10 cellular contexts compared by ENCODE assay signal in the genomic region with DNA sequence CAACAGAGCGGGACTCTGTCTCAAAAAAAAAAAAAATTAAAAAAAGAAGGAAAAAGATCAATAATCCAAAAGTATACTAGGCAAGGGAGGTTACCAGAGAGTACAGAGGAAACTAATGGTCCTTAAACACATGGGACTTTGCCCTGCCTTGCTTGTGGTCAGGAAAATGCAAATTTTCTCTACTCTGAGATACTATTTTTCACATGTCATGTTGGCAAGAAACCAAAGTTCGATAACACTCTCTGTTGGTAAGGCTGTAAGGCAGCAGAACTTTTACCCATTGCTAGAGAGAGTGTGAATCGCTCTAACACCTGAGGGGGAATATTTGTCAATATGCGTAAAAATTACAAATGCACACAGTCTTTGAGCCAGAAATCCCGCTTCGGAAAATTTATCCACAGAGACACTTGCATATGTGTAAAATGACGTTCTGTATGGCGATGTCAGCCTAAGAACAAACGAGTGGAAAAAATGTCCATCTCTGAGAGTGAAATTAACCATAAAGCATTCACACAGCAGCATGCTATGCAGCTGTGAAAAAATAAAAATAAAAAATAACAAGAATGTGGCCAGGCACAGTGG. TPM values are rescaled to one million over a fixed set of nuclear protein-coding genes. Genes with fewer than 3 reads are reported as not detected.
DNase-seq lines count a peak whose midpoint lies in the region; ATAC-seq and TF ChIP-seq lines count a peak whose summit lies in the region.
"Had no signal": no experiment of that assay in that cellular context is flagged by ENCODE, and none has a peak within 500 bp of the region (broad histone marks: within the 10 kb centered on the region; RNA-seq: fewer than 3 reads in every experiment).

No MANE protein-coding gene starts in this region.

- H3K27ac ChIP-seq in liver (ENCODE audit: low read depth in 1 of 2, low read length in 2 of 2) (no peak overlapping the region), colonic mucosa (no peak overlapping the region)

- H3K9me3 ChIP-seq in liver (ENCODE audit: control insufficient read depth in 4 of 4, low read length in 3 of 4) = no peaks in the 10 kb centered on the region
- H3K9me3 ChIP-seq in colonic mucosa = no peaks in the 10 kb centered on the region

- no peak for TF ChIP-seq RAD21 in liver (IDR thresholded peaks at IDR 0.05)

- intact Hi-C loops in colonic mucosa (cut with DNase I) = no loop called here

- H3K27me3 ChIP-seq in liver (ENCODE audit: control insufficient read depth in 4 of 4, insufficient read depth in 4 of 4, low read length in 3 of 4) (no peaks in the 10 kb centered on the region), colonic mucosa (no peaks in the 10 kb centered on the region)

- ATAC-seq in GM18519 (IDR thresholded peaks at IDR 0.05; ENCODE audit: low FRiP score, unreplicated experiment) = peak; percentile 62
- ATAC-seq in GM21576 (IDR thresholded peaks at IDR 0.05; ENCODE audit: unreplicated experiment) = peak; percentile 78
- peak; percentile 69 for ATAC-seq in HG03469 (IDR thresholded peaks at IDR 0.05; ENCODE audit: unreplicated experiment)
- no peak for ATAC-seq in HG03565 (IDR thresholded peaks at IDR 0.05; ENCODE audit: unreplicated experiment)
- no peak for ATAC-seq in HG02981 (IDR thresholded peaks at IDR 0.05; ENCODE audit: unreplicated experiment)

- no peak for TF ChIP-seq CTCF in liver (IDR thresholded peaks at IDR 0.05; ENCODE audit: low read depth, low read length, missing input control)
- no peak for TF ChIP-seq CTCF in colonic mucosa (IDR thresholded peaks at IDR 0.05)

- no peak overlapping the region for H3K9ac ChIP-seq in liver (ENCODE audit: low read depth in 1 of 2, low read length in 2 of 2)
- no peak overlapping the region for H3K9ac ChIP-seq in colonic mucosa (ENCODE audit: low read depth in 2 of 2, low read length in 2 of 2)

- H3K36me3 ChIP-seq in liver (ENCODE audit: control insufficient read depth in 4 of 4, insufficient read depth in 3 of 4, low read depth in 1 of 4, low read length in 3 of 4) = no peaks in the 10 kb centered on the region
- H3K36me3 ChIP-seq in colonic mucosa = no peaks in the 10 kb centered on the region

- peaks cover 0 to 9% (median 4%) of the 10 kb centered on the region in 4 donors for H3K4me1 ChIP-seq in liver (ENCODE audit: control insufficient read depth in 4 of 4, insufficient read depth in 4 of 4, low read length in 3 of 4)
- H3K4me1 ChIP-seq in colonic mucosa = no peaks in the 10 kb centered on the region

- no peak for DNase-seq in activated CD4-positive, alpha-beta T cell treated with anti-CD3 and anti-CD28 coated beads for 48 hours
- no peak for DNase-seq in colonic mucosa
- DNase-seq: effector CD4-positive, alpha-beta T cell; KG1 had no signal

- H3K4me3 ChIP-seq in liver (ENCODE audit: low read depth in 1 of 3, low read length in 3 of 3) (no peak overlapping the region), colonic mucosa (no peak overlapping the region)

- 54% methylated on average over 9 of the region's 9 CpGs for WGBS in liver

TF ChIP-seq in liver, 16 proteins besides CTCF, POLR2A, EP300 and RAD21:
- peak; percentile 3 to 4 for TF ChIP-seq RXRA (IDR thresholded peaks at IDR 0.05)
- TF ChIP-seq SP1 (IDR thresholded peaks at IDR 0.05) = peak; percentile 49
- TF ChIP-seq FOXA2 (IDR thresholded peaks at IDR 0.05) = no peak
- peak; percentile 14 for TF ChIP-seq HNF4G (IDR thresholded peaks at IDR 0.05)
- TF ChIP-seq HNF4A (conservative IDR thresholded peaks at IDR 0.05) = peak in 1 of 2 donors; percentile 51

RNA-seq across cellular contexts. Expression of a gene that starts 9.4 kb away (rescaled TPM):
- 1 to 10 TPM; 3.7 to 5.6 TPM for total RNA-seq in liver
- polyA plus RNA-seq in liver = 1 to 10 TPM; 1.8 to 3.3 TPM
- 10 to 100 TPM; 13.1 to 20.9 TPM for total RNA-seq in colonic mucosa

RNA-seq across cellular contexts. Expression of a gene that starts 12.4 kb away (rescaled TPM):
- total RNA-seq in liver (not detected), colonic mucosa (not detected)
- not detected for polyA plus RNA-seq in liver

RNA-seq across cellular contexts. Expression of a gene that starts 16.0 kb away (rescaled TPM):
- 1 to 10 TPM; 1.9 to 2.8 TPM for total RNA-seq in liver
- polyA plus RNA-seq in liver = 1 to 10 TPM; 1.0 to 1.2 TPM
- total RNA-seq in colonic mucosa = 1 to 10 TPM; 2.5 to 3.2 TPM

RNA-seq across cellular contexts. Expression of a gene that starts 46.3 kb away (rescaled TPM):
- total RNA-seq in liver (1 to 10 TPM; 1.4 to 6.6 TPM), colonic mucosa (1 to 10 TPM in 1 of 2 donors, under 1 TPM in 1; 0.37 to 1.6 TPM)
- polyA plus RNA-seq in liver = 10 to 100 TPM in 1 of 2 donors, 1 to 10 TPM in 1; 5.3 to 17.9 TPM

RNA-seq across cellular contexts. Expression of a gene that starts 57.0 kb away (rescaled TPM):
- total RNA-seq in liver = 1 to 10 TPM in 1 of 2 donors, under 1 TPM in 1; 0.28 to 3.8 TPM
- 1 to 10 TPM; 1.8 to 3.9 TPM for polyA plus RNA-seq in liver
- total RNA-seq in colonic mucosa = 10 to 100 TPM; 32.7 to 50.0 TPM

Comparison
In these comparisons a context has a peak if more than half of its experiments do, and no peak if none do; other contexts are left out.
1. ATAC-seq: peak in GM18519 (single experiment), GM21576 (single experiment) and HG03469 (single experiment); none in HG03565 (single experiment) and HG02981 (single experiment).